Comparison of ENCODE assay signal across 8 cellular contexts in genomic region chr10:124728071-124728829, GRCh38. TPM values are rescaled to one million over a fixed set of nuclear protein-coding genes. Genes with fewer than 3 reads are reported as not detected.
DNase-seq lines count a peak whose midpoint lies in the region; ATAC-seq and TF ChIP-seq lines count a peak whose summit lies in the region.

No MANE protein-coding gene starts in this region.

- ATAC-seq in lung (ENCODE audit: insufficient read depth, low FRiP score) (peak; percentile 42), HG03175 (IDR thresholded peaks at IDR 0.05; ENCODE audit: unreplicated experiment) (no peak)

- H3K27ac ChIP-seq in lung (ENCODE audit: low read depth in 1 of 2, low read length in 1 of 2) (peak overlapping the region; percentile 63 to 88), testis (peak overlapping the region; percentile 28 to 41)

- peaks cover 34% of the 10 kb centered on the region for H3K36me3 Mint-ChIP-seq in activated CD4-positive, alpha-beta T cell treated with anti-CD3 and anti-CD28 coated beads, Interleukin-2, amount 10 ng/mL, durations not matched to agents 24 days and 14 days (ENCODE audit: low read depth)
- peaks cover 10% of the 10 kb centered on the region for H3K36me3 Mint-ChIP-seq in activated naive CD8-positive, alpha-beta T cell

- intact Hi-C loops in activated CD4-positive, alpha-beta T cell treated with anti-CD3 and anti-CD28 coated beads, Interleukin-2, amount 10 ng/mL, durations not matched to agents 24 days and 14 days (cut with micrococcal nuclease): loop anchor here (1.0 kb wide), 2 partner anchors 10 to 40 kb away; no protein-coding TSS in a partner anchor
- intact Hi-C loops in testis (cut with DNase I; ENCODE audit: low total_unique reads): no loop called here

- no peak for TF ChIP-seq POLR2A in testis (IDR thresholded peaks at IDR 0.05)

- no peak for TF ChIP-seq CTCF in lung (IDR thresholded peaks at IDR 0.05; ENCODE audit: control extremely low read depth, extremely low read depth)
- no peak for TF ChIP-seq CTCF in testis (IDR thresholded peaks at IDR 0.05)

- DNase-seq in activated CD4-positive, alpha-beta T cell treated with anti-CD3 and anti-CD28 coated beads, Interleukin-2, amount 10 ng/mL, durations not matched to agents 24 days and 14 days: no peak
- no peak for DNase-seq in activated CD4-positive, alpha-beta T cell treated with anti-CD3 and anti-CD28 coated beads for 4 hours
- DNase-seq in lung (ENCODE audit: low spot score) (no peak), testis (peak; percentile 22), NCI-H526 (lab: John Stamatoyannopoulos, UW) (no peak), DMS53 (lab: John Stamatoyannopoulos, UW) (no peak)

- peak overlapping the region; percentile 84 for H3K27ac Mint-ChIP-seq in activated CD4-positive, alpha-beta T cell treated with anti-CD3 and anti-CD28 coated beads, Interleukin-2, amount 10 ng/mL, durations not matched to agents 24 days and 14 days
- peak overlapping the region; percentile 93 for H3K27ac Mint-ChIP-seq in activated naive CD8-positive, alpha-beta T cell

- H3K4me1 Mint-ChIP-seq in activated CD4-positive, alpha-beta T cell treated with anti-CD3 and anti-CD28 coated beads, Interleukin-2, amount 10 ng/mL, durations not matched to agents 24 days and 14 days: peaks cover 64% of the 10 kb centered on the region
- peaks cover 78% of the 10 kb centered on the region for H3K4me1 Mint-ChIP-seq in activated naive CD8-positive, alpha-beta T cell (ENCODE audit: low read depth)

- 59% methylated on average over 14 of the region's 14 CpGs for WGBS in lung, 2 donors
- WGBS in testis, 2 donors: 50 to 62% methylated on average over 14 of the region's 14 CpGs

- H3K4me1 ChIP-seq in lung (ENCODE audit: control insufficient read depth in 2 of 2, insufficient read depth in 2 of 2, low read length in 2 of 2) (peaks cover 38 to 58% of the 10 kb centered on the region in 2 donors), testis (peaks cover 70% of the 10 kb centered on the region)

- H3K9me3 Mint-ChIP-seq in activated CD4-positive, alpha-beta T cell treated with anti-CD3 and anti-CD28 coated beads, Interleukin-2, amount 10 ng/mL, durations not matched to agents 24 days and 14 days: no peaks in the 10 kb centered on the region
- H3K9me3 Mint-ChIP-seq in activated naive CD8-positive, alpha-beta T cell (ENCODE audit: low read depth): no peaks in the 10 kb centered on the region

- no peaks in the 10 kb centered on the region for H3K36me3 ChIP-seq in lung (ENCODE audit: control insufficient read depth in 2 of 2, insufficient read depth in 2 of 2, low read length in 2 of 2)
- H3K36me3 ChIP-seq in testis (ENCODE audit: low read depth, missing control alignments): no peaks in the 10 kb centered on the region

- H3K4me3 ChIP-seq in lung (no peak overlapping the region), testis (no peak overlapping the region)

- H3K9me3 ChIP-seq in lung (ENCODE audit: control insufficient read depth in 2 of 2, insufficient read depth in 1 of 2, low read length in 1 of 2) (no peaks in the 10 kb centered on the region), testis (no peaks in the 10 kb centered on the region)

- no peaks in the 10 kb centered on the region for H3K27me3 ChIP-seq in lung (ENCODE audit: control insufficient read depth, insufficient read depth)
- H3K27me3 ChIP-seq in testis: no peaks in the 10 kb centered on the region

- H3K4me3 Mint-ChIP-seq in activated CD4-positive, alpha-beta T cell treated with anti-CD3 and anti-CD28 coated beads, Interleukin-2, amount 10 ng/mL, durations not matched to agents 24 days and 14 days: peak overlapping the region; percentile 50
- peak overlapping the region; percentile 74 for H3K4me3 Mint-ChIP-seq in activated naive CD8-positive, alpha-beta T cell

- H3K27me3 Mint-ChIP-seq in activated CD4-positive, alpha-beta T cell treated with anti-CD3 and anti-CD28 coated beads, Interleukin-2, amount 10 ng/mL, durations not matched to agents 24 days and 14 days: no peaks in the 10 kb centered on the region
- no peaks in the 10 kb centered on the region for H3K27me3 Mint-ChIP-seq in activated naive CD8-positive, alpha-beta T cell

RNA-seq across cellular contexts. Expression of gene FAM53B, which starts 15.9 kb away (rescaled TPM):
- 20.9 and 21.8 TPM in 2 replicates for total RNA-seq in activated CD4-positive, alpha-beta T cell treated with anti-CD3 and anti-CD28 coated beads, Interleukin-2, amount 10 ng/mL, durations not matched to agents 24 days and 14 days
- 10 to 100 TPM; 21.0 to 45.4 TPM for total RNA-seq in lung
- polyA plus RNA-seq in lung: 10 to 100 TPM; 14.6 to 15.3 TPM
- total RNA-seq in testis: 100 to 1,000 TPM; 109 to 125 TPM
- 36.9 TPM for polyA plus RNA-seq in testis (ENCODE audit: insufficient read depth, low read depth, low replicate concordance)
